In the genomic region with DNA sequence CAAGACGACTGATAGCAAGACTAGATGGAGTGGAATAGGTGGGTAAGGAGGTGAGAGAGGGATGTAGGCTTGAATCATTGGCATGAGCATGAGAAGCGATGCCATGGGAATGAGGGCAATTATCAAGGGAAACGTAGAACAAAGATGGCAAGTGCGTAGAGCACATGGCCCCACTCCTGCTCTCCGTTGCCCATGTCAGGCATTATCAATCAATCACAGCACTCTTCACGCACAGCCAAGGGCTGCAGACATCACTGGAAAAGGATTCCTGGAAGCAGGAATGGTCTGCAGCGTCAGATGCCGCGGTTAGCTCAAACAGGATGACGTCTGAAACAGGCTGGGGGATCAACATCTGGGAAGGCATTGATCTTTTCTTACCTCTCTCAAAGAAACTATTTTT, we compare ENCODE assay signal across 22 cellular contexts. TPM values are rescaled to one million over a fixed set of nuclear protein-coding genes. Genes with fewer than 3 reads are reported as not detected.
A peak's percentile ranks its signal among the peaks of the same experiment; 100 is the strongest.
DNase-seq lines count a peak whose midpoint lies in the region; ATAC-seq, FAIRE-seq and TF ChIP-seq lines count a peak whose summit lies in the region.
"Had no signal": no experiment of that assay in that cellular context is flagged by ENCODE, and none has a peak within 500 bp of the region (broad histone marks: within the 10 kb centered on the region; RNA-seq: fewer than 3 reads in every experiment).

No MANE protein-coding gene starts in this region.

- no peaks in the 10 kb centered on the region for H3K79me2 ChIP-seq in GM23338 (replicated peaks; ENCODE audit: insufficient read depth)
- no peaks in the 10 kb centered on the region for H3K79me2 ChIP-seq in astrocyte (ENCODE audit: insufficient read depth, low read length)

- in situ Hi-C loops in brain microvascular endothelial cell (cut with HindIII; ENCODE audit: low pct_ligation_motif_present, low sequenced_read_pairs): no loop called here

- DNase-seq in GM23338 (ENCODE audit: low spot score) (peak; percentile 19), astrocyte (ENCODE audit: low read depth) (no peak), neuronal stem cell (ENCODE audit: low spot score) (no peak), foreskin keratinocyte (no peak), brain microvascular endothelial cell (no peak), SIG-M5 (lab: John Stamatoyannopoulos, UW) (no peak)
- DNase-seq: ACHN; NCI-H1105; NCI-H1694; NCI-H2081 treated with DMSO at 0.1 percent for 48 hours; NCI-H345; NCI-H524 treated with DMSO at 0.1 percent for 48 hours; NK-92 treated with Interleukin-12 subunit alpha and Interleukin-12 subunit beta, amount 100 ng/mL, for 24 hours; Peyer's patch; T-helper 1 cell had no signal

- CTCF ChIA-PET in HEK293 (lab: Yijun Ruan, JAX): interaction anchor here (0.5 to 0.9 kb wide), 2 partner anchors 147 to 176 kb away, joined by 3 read pairs; no protein-coding TSS in a partner anchor

- H3K23ac ChIP-seq in neuronal stem cell (ENCODE audit: low read depth, low read length, poor library complexity): no peak overlapping the region

- H4K20me1 ChIP-seq in GM23338 (replicated peaks; ENCODE audit: insufficient read depth) (no peaks in the 10 kb centered on the region), astrocyte (ENCODE audit: insufficient read depth, low read length) (no peaks in the 10 kb centered on the region)

- no peak overlapping the region for H4K8ac ChIP-seq in neuronal stem cell (ENCODE audit: low read depth, low read length)

- H3F3A ChIP-seq in GM23338 (replicated peaks; ENCODE audit: low read depth): no peaks in the 10 kb centered on the region

- H3K4me1 ChIP-seq in GM23338 (ENCODE audit: insufficient read depth) (no peaks in the 10 kb centered on the region), HEK293 (ENCODE audit: control insufficient read depth, insufficient read depth, low read length) (no peaks in the 10 kb centered on the region), astrocyte (ENCODE audit: insufficient read depth, low read length) (no peaks in the 10 kb centered on the region), neuronal stem cell (ENCODE audit: control insufficient read depth in 2 of 2, insufficient read depth in 1 of 2, low read depth in 1 of 2, low read length in 2 of 2) (peaks cover 0 to 5% of the 10 kb centered on the region in 2 donors), foreskin keratinocyte (no peaks in the 10 kb centered on the region)
- H3K4me1 ChIP-seq: HAP-1 had no signal

- no peaks in the 10 kb centered on the region; the same call in 2 of the 3 replicates for H3K9me3 Mint-ChIP-seq in GM23338
- H3K9me3 Mint-ChIP-seq in astrocyte (ENCODE audit: unreplicated experiment): peaks cover 1% of the 10 kb centered on the region

- H3K36me3 ChIP-seq in GM23338 (ENCODE audit: insufficient read depth): no peaks in the 10 kb centered on the region
- no peaks in the 10 kb centered on the region for H3K36me3 ChIP-seq in HEK293 (ENCODE audit: control insufficient read depth in 2 of 2, insufficient read depth in 1 of 2, low read length in 2 of 2)
- H3K36me3 ChIP-seq in astrocyte (ENCODE audit: insufficient read depth, low read length): no peaks in the 10 kb centered on the region
- H3K36me3 ChIP-seq in neuronal stem cell (replicated peaks in 1 of 2; ENCODE audit: control insufficient read depth in 2 of 2, insufficient read depth in 2 of 2, low read length in 2 of 2): no peaks in the 10 kb centered on the region
- H3K36me3 ChIP-seq in brain microvascular endothelial cell (replicated peaks): no peaks in the 10 kb centered on the region
- H3K36me3 ChIP-seq: HAP-1, Peyer's patch had no signal

- peak overlapping the region; percentile 12 for H3K18ac ChIP-seq in neuronal stem cell (ENCODE audit: low read length)

- no peak overlapping the region for H2AK5ac ChIP-seq in neuronal stem cell (ENCODE audit: low read depth, low read length)

- no peak overlapping the region for H3K4ac ChIP-seq in neuronal stem cell (ENCODE audit: low read length)

- H3K27ac Mint-ChIP-seq in GM23338 (no peak overlapping the region), astrocyte (ENCODE audit: unreplicated experiment) (no peak overlapping the region)

- ATAC-seq in GM23338 (no peak), foreskin keratinocyte (no peak)

- no peak overlapping the region for H2BK5ac ChIP-seq in neuronal stem cell (ENCODE audit: low read length)

- peaks cover 5% of the 10 kb centered on the region for H3K27me3 Mint-ChIP-seq in GM23338 (ENCODE audit: insufficient read depth, low read depth, poor library complexity)
- H3K27me3 Mint-ChIP-seq in astrocyte (ENCODE audit: low read depth, unreplicated experiment): peaks cover 25% of the 10 kb centered on the region

- no peaks in the 10 kb centered on the region for H3K9me2 ChIP-seq in GM23338 (ENCODE audit: insufficient read depth)

- no peaks in the 10 kb centered on the region for H3K36me3 Mint-ChIP-seq in GM23338 (ENCODE audit: low read depth)
- H3K36me3 Mint-ChIP-seq in astrocyte (ENCODE audit: low read depth, unreplicated experiment): no peaks in the 10 kb centered on the region

- H3K14ac ChIP-seq in neuronal stem cell (ENCODE audit: low read length): no peak overlapping the region

- H3K79me1 ChIP-seq in neuronal stem cell (ENCODE audit: low read depth, low read length): no peaks in the 10 kb centered on the region

- H2BK15ac ChIP-seq in neuronal stem cell (ENCODE audit: low read length): no peak overlapping the region

- H2BK12ac ChIP-seq in neuronal stem cell (ENCODE audit: low read length): peak overlapping the region; percentile 4

- H3K4me3 ChIP-seq in GM23338 (no peak overlapping the region), HEK293 (ENCODE audit: low read depth, low read length) (no peak overlapping the region), astrocyte (ENCODE audit: insufficient read depth, low read depth, low read length) (no peak overlapping the region), neuronal stem cell (ENCODE audit: low read length in 2 of 2) (no peak overlapping the region), brain microvascular endothelial cell (ENCODE audit: low read depth, low read length) (no peak overlapping the region)
- H3K4me3 ChIP-seq: HAP-1, Peyer's patch had no signal

- H3K27me3 ChIP-seq in GM23338 (ENCODE audit: insufficient read depth) (no peaks in the 10 kb centered on the region), astrocyte (ENCODE audit: insufficient read depth, low read length) (peaks cover 5% of the 10 kb centered on the region), neuronal stem cell (ENCODE audit: control insufficient read depth in 3 of 3, insufficient read depth in 3 of 3, low read depth in 1 of 3, low read length in 3 of 3) (peaks cover 0 to 8% (median 0%) of the 10 kb centered on the region in 3 experiments), foreskin keratinocyte (peaks cover 3% of the 10 kb centered on the region), brain microvascular endothelial cell (replicated peaks) (peaks cover 7% of the 10 kb centered on the region)
- H3K27me3 ChIP-seq: Peyer's patch had no signal

- no peak overlapping the region for H3K27ac ChIP-seq in GM23338 (ENCODE audit: low read depth)
- no peak overlapping the region for H3K27ac ChIP-seq in HEK293 (ENCODE audit: extremely low read depth, low read depth, low read length)
- no peak overlapping the region for H3K27ac ChIP-seq in astrocyte (ENCODE audit: low read depth, low read length)
- H3K27ac ChIP-seq in neuronal stem cell (replicated peaks; ENCODE audit: low read length): no peak overlapping the region
- no peak overlapping the region for H3K27ac ChIP-seq in foreskin keratinocyte
- no peak overlapping the region for H3K27ac ChIP-seq in brain microvascular endothelial cell
- H3K27ac ChIP-seq: C4-2B, Peyer's patch had no signal

- H3K9me3 ChIP-seq in HEK293 (ENCODE audit: control insufficient read depth, insufficient read depth, low read depth, low read length): no peaks in the 10 kb centered on the region
- H3K9me3 ChIP-seq in astrocyte (ENCODE audit: insufficient read depth, low read depth, low read length): no peaks in the 10 kb centered on the region
- peaks cover 0 to 2% of the 10 kb centered on the region in 2 donors for H3K9me3 ChIP-seq in neuronal stem cell (replicated peaks in 1 of 2; ENCODE audit: control insufficient read depth in 2 of 2, insufficient read depth in 1 of 2, low read depth in 1 of 2, low read length in 2 of 2)
- H3K9me3 ChIP-seq: HAP-1, Peyer's patch had no signal

- H2BK120ac ChIP-seq in neuronal stem cell (ENCODE audit: low read depth, low read length): no peak overlapping the region

- POLR2A ChIA-PET in HEK293 (lab: Yijun Ruan, JAX): no interaction called here

- H4K91ac ChIP-seq in neuronal stem cell (ENCODE audit: low read depth, low read length, poor library complexity): no peak overlapping the region

- no CpG with 5 or more reads among the region's 10 CpGs for WGBS in neuronal stem cell (ENCODE audit: extremely low coverage in 2 of 2, insufficient read length in 2 of 2, insufficient replicate concordance in 1 of 2), 2 donors

- no peak overlapping the region for H3K4me3 Mint-ChIP-seq in GM23338
- no peak overlapping the region for H3K4me3 Mint-ChIP-seq in astrocyte (ENCODE audit: unreplicated experiment)

- no peak for TF ChIP-seq CTCF in GM23338 (conservative IDR thresholded peaks at IDR 0.05; ENCODE audit: low read depth in 2 of 2)
- no peak for TF ChIP-seq CTCF in HEK293 (tag by site-specific recombination; IDR thresholded peaks at IDR 0.05)
- no peak for TF ChIP-seq CTCF in astrocyte (IDR thresholded peaks at IDR 0.05; ENCODE audit: insufficient read depth, low read depth, low read length)
- no peak for TF ChIP-seq CTCF in foreskin keratinocyte (conservative IDR thresholded peaks at IDR 0.05)
- TF ChIP-seq CTCF in brain microvascular endothelial cell (IDR thresholded peaks at IDR 0.05; ENCODE audit: low read depth, low read length, missing control alignments): no peak

- H3K9ac ChIP-seq in astrocyte (ENCODE audit: low read length) (no peak overlapping the region), neuronal stem cell (ENCODE audit: low read depth, low read length, poor library complexity) (no peak overlapping the region)

- H3K4me1 Mint-ChIP-seq in GM23338: peaks cover 7% of the 10 kb centered on the region
- H3K4me1 Mint-ChIP-seq in astrocyte (ENCODE audit: low read depth, unreplicated experiment): no peaks in the 10 kb centered on the region

- no peak for FAIRE-seq in astrocyte (lab: Jason Lieb, UNC)
- FAIRE-seq: D721Med, GM12892, GM18507 had no signal

- H2AFZ ChIP-seq in GM23338 (peak overlapping the region; percentile 87), astrocyte (ENCODE audit: low read depth, low read length) (peak overlapping the region; percentile 30), neuronal stem cell (ENCODE audit: low read length) (no peak overlapping the region)

- H3K4me2 ChIP-seq in GM23338 (no peak overlapping the region), astrocyte (ENCODE audit: low read length) (no peak overlapping the region), neuronal stem cell (ENCODE audit: insufficient read depth, low read length, poor library complexity, severe bottlenecking) (no peak overlapping the region)

RNA-seq across cellular contexts. Expression of gene GALNTL5, which starts 25.6 kb away (rescaled TPM):
- not detected in 2 replicates for total RNA-seq in GM23338 (2014; rRNA removed; shearing (Covaris generic))
- 0.78 TPM in 1 of 2 replicates, not detected in the other for polyA plus RNA-seq in GM23338 (2016; fragmentation: Nextera tagmentation; extraction: Ambion mirVana)
- not detected in 2 replicates for total RNA-seq in astrocyte
- polyA plus RNA-seq in neuronal stem cell (2013, experiment 1 of 2): not detected
- not detected for polyA plus RNA-seq in neuronal stem cell (2013, experiment 2 of 2)
- total RNA-seq in foreskin keratinocyte: not detected in 2 replicates
- not detected in 2 replicates for polyA plus RNA-seq in foreskin keratinocyte
- total RNA-seq: LHCN-M2, Peyer's patch had no signal

RNA-seq across cellular contexts. Expression of gene PRKAG2, which starts 53.8 kb away (rescaled TPM):
- 11.4 and 14.9 TPM in 2 replicates for total RNA-seq in GM23338 (2014; rRNA removed; shearing (Covaris generic))
- 6.3 and 9.1 TPM in 2 replicates for polyA plus RNA-seq in GM23338 (2016; fragmentation: Nextera tagmentation; extraction: Ambion mirVana)
- 26.9 and 40.7 TPM in 2 replicates for total RNA-seq in astrocyte
- polyA plus RNA-seq in neuronal stem cell (2013, experiment 1 of 2): 23.4 TPM
- polyA plus RNA-seq in neuronal stem cell (2013, experiment 2 of 2): 21.8 TPM
- 27.1 and 31.6 TPM in 2 replicates for total RNA-seq in foreskin keratinocyte
- 18.4 and 22.3 TPM in 2 replicates for polyA plus RNA-seq in foreskin keratinocyte
